Comparison of ENCODE assay signal across 8 cellular contexts in the genomic region with DNA sequence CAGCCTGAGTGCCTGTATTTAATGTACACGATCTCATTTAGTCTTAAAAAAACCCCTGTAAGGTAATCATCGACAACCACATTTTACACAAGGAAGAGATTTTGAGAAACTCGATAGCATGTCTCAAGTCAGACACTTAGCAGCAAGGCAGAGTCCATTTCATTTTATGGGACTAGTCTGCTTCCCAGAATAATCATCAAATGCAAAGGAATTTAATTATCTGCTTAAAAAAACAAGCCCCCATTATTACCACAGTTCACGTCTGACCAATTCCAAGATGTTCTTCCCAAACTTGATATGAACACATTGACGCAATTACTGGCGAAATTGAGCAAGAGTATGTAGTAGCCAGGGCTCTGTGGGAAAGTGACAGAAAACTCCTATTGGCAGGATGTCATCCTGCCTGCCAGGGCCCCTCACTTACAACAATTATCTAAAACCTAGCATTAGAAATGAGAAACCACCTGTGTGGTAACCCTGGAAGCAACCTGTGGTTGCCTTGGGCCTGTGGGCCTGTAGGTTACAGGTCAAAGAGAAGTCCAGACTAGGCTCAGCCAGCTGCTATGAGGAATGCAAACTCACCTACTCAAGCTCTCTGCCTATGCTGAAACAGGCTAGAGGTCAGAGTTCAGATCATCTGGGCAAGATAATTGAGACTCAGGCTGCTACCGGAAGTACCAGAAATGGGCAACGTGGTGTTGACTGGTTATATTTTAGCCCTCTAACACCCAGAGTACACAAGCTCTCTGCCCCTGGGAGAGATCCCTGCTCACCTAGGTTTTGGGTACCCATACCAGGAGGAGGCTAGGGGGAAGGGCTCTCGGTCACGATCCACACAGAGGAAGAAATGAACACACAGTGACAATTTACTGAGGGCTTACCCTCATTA. TPM values are rescaled to one million over a fixed set of nuclear protein-coding genes. Genes with fewer than 3 reads are reported as not detected.
DNase-seq lines count a peak whose midpoint lies in the region; ATAC-seq and TF ChIP-seq lines count a peak whose summit lies in the region.

No MANE protein-coding gene starts in this region.

- intact Hi-C loops in body of pancreas (cut with DNase I): no loop called here

- H3K4me2 ChIP-seq in OCI-LY1 (ENCODE audit: low read length): peak overlapping the region; percentile 94

- H3K4me3 ChIP-seq in H7 (ENCODE audit: insufficient read depth, low read depth, low read length) (peak overlapping the region; percentile 81), OCI-LY1 (ENCODE audit: low read depth, low read length, poor library complexity, severe bottlenecking) (peak overlapping the region; percentile 84), body of pancreas (peak overlapping the region; percentile 77 to 84)

- H3K4me1 ChIP-seq in OCI-LY1 (ENCODE audit: insufficient read depth, low read length, severe bottlenecking) (peaks cover 47% of the 10 kb centered on the region), body of pancreas (peaks cover 73% of the 10 kb centered on the region)

- 14 to 18% methylated on average over 8 to 10 of the region's 10 CpGs for WGBS in body of pancreas, 2 donors

- no peaks in the 10 kb centered on the region for H4K20me1 ChIP-seq in OCI-LY1 (ENCODE audit: insufficient read depth, low read length)

- no peak overlapping the region for H2AFZ ChIP-seq in OCI-LY1 (ENCODE audit: low read length)

- DNase-seq in NCI-H510A treated with DMSO at 0.1 percent for 48 hours (lab: John Stamatoyannopoulos, UW) (peak; percentile 19), NCI-H510A (lab: John Stamatoyannopoulos, UW) (no peak), H7 (no peak), body of pancreas (peak; percentile 52 to 81 (median 66)), stromal cell of bone marrow (ENCODE audit: low read depth) (peak; percentile 79), epidermal melanocyte (ENCODE audit: insufficient read length, low spot score) (no peak)

- no peaks in the 10 kb centered on the region for H3K79me2 ChIP-seq in OCI-LY1 (ENCODE audit: insufficient read depth, low read length)

- H3F3A ChIP-seq in OCI-LY1 (ENCODE audit: insufficient read depth, low read length): no peaks in the 10 kb centered on the region

- no peaks in the 10 kb centered on the region for H3K9me2 ChIP-seq in OCI-LY1 (ENCODE audit: low read depth, low read length)

- H3K27me3 ChIP-seq in H7 (ENCODE audit: control insufficient read depth, insufficient read depth, low read length) (peaks cover 10% of the 10 kb centered on the region), OCI-LY1 (ENCODE audit: insufficient read depth, low read length) (no peaks in the 10 kb centered on the region), body of pancreas (no peaks in the 10 kb centered on the region), layer of hippocampus (ENCODE audit: control insufficient read depth, insufficient read depth, low read length) (no peaks in the 10 kb centered on the region)

- H3K27ac ChIP-seq in OCI-LY1 (ENCODE audit: low read depth, low read length, poor library complexity, severe bottlenecking): peak overlapping the region; percentile 19
- peak overlapping the region; percentile 85 to 94 (median 92) for H3K27ac ChIP-seq in body of pancreas
- H3K27ac ChIP-seq in layer of hippocampus (ENCODE audit: low read depth, low read length): peak overlapping the region; percentile 86

- no peaks in the 10 kb centered on the region for H3K9me3 ChIP-seq in OCI-LY1 (ENCODE audit: low read length)
- H3K9me3 ChIP-seq in body of pancreas: no peaks in the 10 kb centered on the region

- H3K9ac ChIP-seq in OCI-LY1 (ENCODE audit: low read length): peak overlapping the region; percentile 83

- peak in 2 of 3 donors; percentile 71 to 75 for TF ChIP-seq POLR2A in body of pancreas (IDR thresholded peaks at IDR 0.05)

- H3K36me3 ChIP-seq in H7 (replicated peaks; ENCODE audit: control insufficient read depth, insufficient read depth, low read length) (no peaks in the 10 kb centered on the region), OCI-LY1 (ENCODE audit: insufficient read depth, low read length) (no peaks in the 10 kb centered on the region), body of pancreas (replicated peaks in 1 of 2; ENCODE audit: insufficient read depth in 1 of 2, low read depth in 2 of 2) (no peaks in the 10 kb centered on the region)

- TF ChIP-seq CTCF in OCI-LY1 (IDR thresholded peaks at IDR 0.05; ENCODE audit: low read length) (no peak), body of pancreas (IDR thresholded peaks at IDR 0.05) (peak in 1 of 7 experiments; percentile 7)

- ATAC-seq in body of pancreas: peak; percentile 30

RNA-seq across cellular contexts. Expression of a gene that starts 1.6 kb away (rescaled TPM):
- total RNA-seq in H7 (2014; rRNA removed; shearing (Covaris generic)): 5.5 and 6.7 TPM in 2 replicates
- 10 to 100 TPM; 31.3 to 42.3 TPM for total RNA-seq in body of pancreas

Comparison
In these comparisons a context has a peak if more than half of its experiments do, and no peak if none do; other contexts are left out.
1. DNase-seq: peak in NCI-H510A treated with DMSO at 0.1 percent for 48 hours (single experiment), body of pancreas (4 of 4) and stromal cell of bone marrow (single experiment); none in NCI-H510A (single experiment), H7 (single experiment) and epidermal melanocyte (single experiment).
2. H3K27ac ChIP-seq: peak in every context shown above with its lines; median percentile 92 in body of pancreas; 86 in layer of hippocampus; 19 in OCI-LY1.
3. Peak in every context shown above with its lines, with median percentiles within 50 percentile points of each other: H3K4me3 ChIP-seq.